ENCODE assay signal across 8 cellular contexts in the genomic region with DNA sequence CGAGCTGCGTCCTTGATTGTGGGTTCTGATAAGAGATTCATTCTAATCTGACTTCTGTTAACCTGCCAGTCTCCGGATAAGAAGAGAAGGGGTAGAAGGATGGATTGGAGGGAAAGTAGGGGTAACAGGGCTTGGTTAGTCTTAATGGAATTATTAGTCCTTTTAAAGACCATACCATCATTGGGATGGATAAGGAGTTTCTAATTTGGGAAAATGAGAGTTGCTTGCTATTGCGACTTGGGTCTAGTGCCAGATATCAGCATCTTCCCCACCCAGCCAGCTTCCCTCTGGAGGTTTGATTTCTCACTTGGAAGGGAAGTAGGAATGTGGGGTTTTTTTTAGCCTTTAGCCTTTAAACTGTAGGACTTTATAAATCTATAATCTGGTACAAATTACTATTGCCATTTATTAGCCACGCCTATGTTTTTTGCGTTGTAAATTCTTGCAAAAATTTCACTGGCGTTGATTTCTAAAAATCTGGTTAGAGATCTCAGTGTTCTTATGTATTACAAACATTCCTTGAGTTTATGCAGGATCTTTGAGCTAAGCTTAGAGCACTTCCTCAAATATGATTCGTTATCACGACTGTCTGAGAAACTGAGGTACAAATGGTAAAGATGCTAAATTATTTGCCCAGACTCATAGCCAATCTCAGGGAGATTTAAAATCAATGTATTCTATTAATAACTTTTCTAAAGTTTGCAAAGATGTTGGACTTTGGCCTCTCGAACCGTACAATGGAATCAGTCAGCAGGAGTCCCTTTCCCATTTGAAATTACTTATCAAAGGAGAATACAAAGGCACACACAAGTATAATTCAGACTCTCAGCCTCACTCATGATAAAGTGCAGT. TPM values are rescaled to one million over a fixed set of nuclear protein-coding genes. Genes with fewer than 3 reads are reported as not detected.
DNase-seq lines count a peak whose midpoint lies in the region; ATAC-seq and TF ChIP-seq lines count a peak whose summit lies in the region.

No MANE protein-coding gene starts in this region.

- intact Hi-C loops in left lung (cut with DNase I): no loop called here

- CTCF ChIA-PET in activated CD8-positive, alpha-beta memory T cell treated with anti-CD3 and anti-CD28 coated beads, Interleukin-2, amount 10 ng/mL, durations not matched to agents 7 days and 5 days (lab: Charles Lee): interaction anchor here (1.0 to 1.4 kb wide), 2 partner anchors 23 to 53 kb away, joined by 3 read pairs; no protein-coding TSS in a partner anchor

- no peaks in the 10 kb centered on the region for H3K9me3 ChIP-seq in left lung
- H3K9me3 ChIP-seq in thoracic aorta: no peaks in the 10 kb centered on the region

- peak overlapping the region; percentile 88 for H3K27ac Mint-ChIP-seq in activated CD8-positive, alpha-beta memory T cell treated with anti-CD3 and anti-CD28 coated beads, Interleukin-2, amount 10 ng/mL, durations not matched to agents 7 days and 5 days
- peak overlapping the region; percentile 94 for H3K27ac Mint-ChIP-seq in activated naive CD8-positive, alpha-beta T cell treated with anti-CD3 and anti-CD28 coated beads, Interleukin-2, amount 50 U/mL, for 24 hours

- H3K36me3 ChIP-seq in left lung: no peaks in the 10 kb centered on the region
- no peaks in the 10 kb centered on the region for H3K36me3 ChIP-seq in thoracic aorta

- H3K9me3 Mint-ChIP-seq in activated CD8-positive, alpha-beta memory T cell treated with anti-CD3 and anti-CD28 coated beads, Interleukin-2, amount 10 ng/mL, durations not matched to agents 7 days and 5 days (ENCODE audit: low read depth): no peaks in the 10 kb centered on the region
- H3K9me3 Mint-ChIP-seq in activated naive CD8-positive, alpha-beta T cell treated with anti-CD3 and anti-CD28 coated beads, Interleukin-2, amount 50 U/mL, for 24 hours: no peaks in the 10 kb centered on the region

- TF ChIP-seq CTCF in left lung (IDR thresholded peaks at IDR 0.05) (no peak), thoracic aorta (IDR thresholded peaks at IDR 0.05) (no peak)

- peak overlapping the region; percentile 91 for H3K4me3 Mint-ChIP-seq in activated CD8-positive, alpha-beta memory T cell treated with anti-CD3 and anti-CD28 coated beads, Interleukin-2, amount 10 ng/mL, durations not matched to agents 7 days and 5 days
- peak overlapping the region; percentile 91 for H3K4me3 Mint-ChIP-seq in activated naive CD8-positive, alpha-beta T cell treated with anti-CD3 and anti-CD28 coated beads, Interleukin-2, amount 50 U/mL, for 24 hours

- no peaks in the 10 kb centered on the region for H3K27me3 ChIP-seq in left lung
- H3K27me3 ChIP-seq in thoracic aorta (replicated peaks; ENCODE audit: insufficient read depth): no peaks in the 10 kb centered on the region

- H3K4me1 Mint-ChIP-seq in activated CD8-positive, alpha-beta memory T cell treated with anti-CD3 and anti-CD28 coated beads, Interleukin-2, amount 10 ng/mL, durations not matched to agents 7 days and 5 days: peaks cover 53% of the 10 kb centered on the region
- peaks cover 53% of the 10 kb centered on the region for H3K4me1 Mint-ChIP-seq in activated naive CD8-positive, alpha-beta T cell treated with anti-CD3 and anti-CD28 coated beads, Interleukin-2, amount 50 U/mL, for 24 hours

- no peak for DNase-seq in activated CD8-positive, alpha-beta memory T cell treated with anti-CD3 and anti-CD28 coated beads, Interleukin-2, amount 10 ng/mL, durations not matched to agents 7 days and 5 days
- no peak for DNase-seq in activated CD8-positive, alpha-beta memory T cell treated with anti-CD3 and anti-CD28 coated beads for 24 hours
- DNase-seq in activated naive CD8-positive, alpha-beta T cell treated with anti-CD3 and anti-CD28 coated beads, Interleukin-2, amount 50 U/mL, for 24 hours: no peak
- DNase-seq in left lung: no peak
- no peak for DNase-seq in thoracic aorta (ENCODE audit: low spot score)

- H3K27ac ChIP-seq in left lung: peak overlapping the region; percentile 91 to 97
- peak overlapping the region; percentile 83 to 91 for H3K27ac ChIP-seq in thoracic aorta

- H3K4me1 ChIP-seq in left lung (peaks cover 4 to 41% of the 10 kb centered on the region in 2 donors), thoracic aorta (ENCODE audit: control insufficient read depth in 1 of 2, low read depth in 2 of 2) (peaks cover 13 to 18% of the 10 kb centered on the region in 2 donors)

- peaks cover 9% of the 10 kb centered on the region for H3K27me3 Mint-ChIP-seq in activated CD8-positive, alpha-beta memory T cell treated with anti-CD3 and anti-CD28 coated beads, Interleukin-2, amount 10 ng/mL, durations not matched to agents 7 days and 5 days
- no peaks in the 10 kb centered on the region for H3K27me3 Mint-ChIP-seq in activated naive CD8-positive, alpha-beta T cell treated with anti-CD3 and anti-CD28 coated beads, Interleukin-2, amount 50 U/mL, for 24 hours

- ATAC-seq in activated CD8-positive, alpha-beta memory T cell treated with anti-CD3 and anti-CD28 coated beads, Interleukin-2, amount 10 ng/mL, durations not matched to agents 7 days and 5 days: no peak
- no peak for ATAC-seq in activated naive CD8-positive, alpha-beta T cell treated with anti-CD3 and anti-CD28 coated beads, Interleukin-2, amount 50 U/mL, for 24 hours
- ATAC-seq in left lung (no peak), thoracic aorta (ENCODE audit: insufficient number of reproducible peaks, low FRiP score, low read depth) (peak; percentile 2), esophagus mucosa (no peak), HG03442 (IDR thresholded peaks at IDR 0.05; ENCODE audit: unreplicated experiment) (no peak), HG03354 (IDR thresholded peaks at IDR 0.05; ENCODE audit: poor library complexity, severe bottlenecking, unreplicated experiment) (no peak)

- peaks cover 1% of the 10 kb centered on the region for H3K36me3 Mint-ChIP-seq in activated CD8-positive, alpha-beta memory T cell treated with anti-CD3 and anti-CD28 coated beads, Interleukin-2, amount 10 ng/mL, durations not matched to agents 7 days and 5 days
- H3K36me3 Mint-ChIP-seq in activated naive CD8-positive, alpha-beta T cell treated with anti-CD3 and anti-CD28 coated beads, Interleukin-2, amount 50 U/mL, for 24 hours (ENCODE audit: low read depth): no peaks in the 10 kb centered on the region

- peak overlapping the region; percentile 89 to 93 for H3K4me3 ChIP-seq in left lung
- H3K4me3 ChIP-seq in thoracic aorta: peak overlapping the region; percentile 80

RNA-seq across cellular contexts. Expression of a gene that starts 1.3 kb away (rescaled TPM):
- 10 to 100 TPM; 23.8 to 30.7 TPM for total RNA-seq in activated CD8-positive, alpha-beta memory T cell treated with anti-CD3 and anti-CD28 coated beads, Interleukin-2, amount 10 ng/mL, durations not matched to agents 7 days and 5 days
- total RNA-seq in left lung (10 to 100 TPM; 36.4 to 37.2 TPM), thoracic aorta (10 to 100 TPM; 37.2 to 44.9 TPM), esophagus mucosa (18.2 TPM)

RNA-seq across cellular contexts. Expression of a gene that starts 54.8 kb away (rescaled TPM):
- 10 to 100 TPM; 52.4 to 56.1 TPM for total RNA-seq in activated CD8-positive, alpha-beta memory T cell treated with anti-CD3 and anti-CD28 coated beads, Interleukin-2, amount 10 ng/mL, durations not matched to agents 7 days and 5 days
- total RNA-seq in left lung (10 to 100 TPM; 23.6 to 30.0 TPM), thoracic aorta (10 to 100 TPM; 37.4 to 69.2 TPM), esophagus mucosa (13.4 TPM)
